ENCODE assay signal across 1 cellular context in the genomic region with DNA sequence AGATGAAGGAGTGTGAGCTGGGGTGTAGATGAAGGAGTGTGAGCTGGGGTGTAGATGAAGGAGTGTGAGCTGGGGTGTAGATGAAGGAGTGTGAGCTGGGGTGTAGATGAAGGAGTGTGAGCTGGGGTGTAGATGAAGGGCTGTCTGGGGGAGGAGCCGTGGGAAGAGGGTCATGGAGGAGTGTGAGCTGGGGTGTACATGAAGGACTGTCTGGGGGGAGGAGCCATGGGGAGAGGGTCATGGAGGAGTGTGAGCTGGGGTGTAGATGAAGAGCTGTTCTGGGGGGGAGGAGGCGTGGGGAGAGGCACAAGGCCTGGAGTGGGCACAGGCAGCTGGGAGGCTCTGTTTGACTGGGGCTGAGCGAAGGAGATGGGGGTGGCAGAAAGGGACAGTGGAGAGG.
TF ChIP-seq lines count a peak whose summit lies in the region.

No MANE protein-coding gene starts in this region.

TF ChIP-seq in HEK293, 187 proteins besides CTCF, POLR2A, EP300 and RAD21:
- TF ChIP-seq EGR2 (tag by site-specific recombination; IDR thresholded peaks at IDR 0.05; ENCODE audit: low read depth) (peak; percentile 81), ZFHX2 (tag by site-specific recombination; conservative IDR thresholded peaks at IDR 0.05) (peak; percentile 76)
